Comparison of ENCODE assay signal across 12 cellular contexts in genomic region chr10:4652111-4653010, GRCh38.
DNase-seq lines count a peak whose midpoint lies in the region; ATAC-seq, FAIRE-seq and TF ChIP-seq lines count a peak whose summit lies in the region.
"Had no signal": no experiment of that assay in that cellular context is flagged by ENCODE, and none has a peak within 500 bp of the region (broad histone marks: within the 10 kb centered on the region; RNA-seq: fewer than 3 reads in every experiment).

No MANE protein-coding gene starts in this region.

- H3K36me3 ChIP-seq in left ventricle myocardium inferior = no peaks in the 10 kb centered on the region
- no peaks in the 10 kb centered on the region for H3K36me3 ChIP-seq in H1 (ENCODE audit: control insufficient read depth in 2 of 4, insufficient read depth in 4 of 4, low read length in 3 of 4)
- no peaks in the 10 kb centered on the region for H3K36me3 ChIP-seq in sigmoid colon
- H3K36me3 ChIP-seq: BLaER1 treated with 17β-estradiol and CSF1 and Interleukin-3, amounts not matched to agents 10 nM and 100 nM; heart left ventricle had no signal

- peak overlapping the region; percentile 81 for H2BK120ac ChIP-seq in H1 (replicated peaks; ENCODE audit: low read depth, low read length)

- no peak overlapping the region for H3K14ac ChIP-seq in H1 (ENCODE audit: insufficient read length)

- H2BK15ac ChIP-seq in H1 (ENCODE audit: low read length) = no peak overlapping the region

- H3K4me1 Mint-ChIP-seq in stimulated activated naive CD8-positive, alpha-beta T cell treated with anti-CD3 and anti-CD28 coated beads, Interleukin-15, Interleukin-2, amounts not matched to agents 100 ng/mL and 50 ng/mL, for 24 hours (ENCODE audit: low read depth) = peaks cover 28% of the 10 kb centered on the region

- no peak overlapping the region for H3K56ac ChIP-seq in H1 (replicated peaks; ENCODE audit: insufficient read length, low read depth, low read length)

- no peak overlapping the region for H3K4me3 ChIP-seq in left ventricle myocardium inferior
- H3K4me3 ChIP-seq in H1 (ENCODE audit: extremely low read depth in 1 of 4, insufficient read depth in 2 of 4, low read depth in 3 of 4, low read length in 4 of 4) = no peak overlapping the region
- no peak overlapping the region for H3K4me3 ChIP-seq in sigmoid colon
- H3K4me3 ChIP-seq: BLaER1 treated with 17β-estradiol and CSF1 and Interleukin-3, amounts not matched to agents 10 nM and 100 nM; heart left ventricle had no signal

- H3K4ac ChIP-seq in H1 (replicated peaks; ENCODE audit: insufficient read length, low read depth, low read length) = no peak overlapping the region

- no peak for TF ChIP-seq EP300 in H1 (IDR thresholded peaks at IDR 0.05; ENCODE audit: borderline replicate concordance in 1 of 2, low read depth in 2 of 2, low read length in 2 of 2)
- no peak for TF ChIP-seq EP300 in sigmoid colon (IDR thresholded peaks at IDR 0.05)

- no peaks in the 10 kb centered on the region for H3K9me3 Mint-ChIP-seq in stimulated activated naive CD8-positive, alpha-beta T cell treated with anti-CD3 and anti-CD28 coated beads, Interleukin-15, Interleukin-2, amounts not matched to agents 100 ng/mL and 50 ng/mL, for 24 hours

- no peak overlapping the region for H2AFZ ChIP-seq in H1 (ENCODE audit: low read length)

- intact Hi-C loops in left ventricle myocardium inferior (cut with micrococcal nuclease) (loop anchor here (5.0 to 10.0 kb wide), 2 partner anchors 140 to 408 kb away; no protein-coding TSS in a partner anchor), Right ventricle myocardium superior (cut with DNase I) (no loop called here), sigmoid colon (cut with DNase I) (loop anchor here (5.0 to 10.0 kb wide), 4 partner anchors 112 to 1415 kb away; no protein-coding TSS in a partner anchor)

- TF ChIP-seq POLR2A in H1 (IDR thresholded peaks at IDR 0.05; ENCODE audit: control extremely low read depth in 1 of 2, low read depth in 2 of 2, low read length in 2 of 2) (no peak), sigmoid colon (IDR thresholded peaks at IDR 0.05) (no peak)

- H3K4me1 ChIP-seq in left ventricle myocardium inferior (peaks cover 54% of the 10 kb centered on the region), H1 (replicated peaks in 1 of 4; ENCODE audit: control insufficient read depth in 3 of 4, insufficient read depth in 4 of 4, low read length in 3 of 4) (peaks cover 0 to 2% (median 0%) of the 10 kb centered on the region in 4 experiments; a peak in 1 of 7 replicates), sigmoid colon (peaks cover 0 to 24% (median 7%) of the 10 kb centered on the region in 4 donors)

- H3K79me2 ChIP-seq in H1 (ENCODE audit: control insufficient read depth in 1 of 2, insufficient read depth in 2 of 2, low read length in 2 of 2) = no peaks in the 10 kb centered on the region

- H2AK5ac ChIP-seq in H1 (ENCODE audit: low read depth, low read length) = no peak overlapping the region

- no peak overlapping the region for H3K23ac ChIP-seq in H1 (ENCODE audit: insufficient read length)

- POLR2A ChIA-PET in H1 (lab: Charles Lee; ENCODE audit: partially characterized antibody) = no interaction called here

- H3K18ac ChIP-seq in H1 (ENCODE audit: extremely low read depth, low read length) = no peak overlapping the region

- no peak for DNase-seq in left ventricle myocardium inferior
- no peak for DNase-seq in Right ventricle myocardium superior
- DNase-seq in H1 (ENCODE audit: low read depth in 1 of 2, low spot score in 2 of 2) = no peak
- DNase-seq in sigmoid colon = no peak
- DNase-seq in SKM-1 (lab: John Stamatoyannopoulos, UW; ENCODE audit: unreplicated experiment) = no peak
- DNase-seq in amygdala (lab: John Stamatoyannopoulos, UW) = no peak
- DNase-seq: heart left ventricle, NCI-H446 had no signal

- H3K9me3 ChIP-seq in left ventricle myocardium inferior (replicated peaks) (no peaks in the 10 kb centered on the region), H1 (ENCODE audit: insufficient read depth in 2 of 2, low read depth in 1 of 2, low read length in 1 of 2) (no peaks in the 10 kb centered on the region), sigmoid colon (no peaks in the 10 kb centered on the region)
- H3K9me3 ChIP-seq: BLaER1 treated with 17β-estradiol and CSF1 and Interleukin-3, amounts not matched to agents 10 nM and 100 nM; heart left ventricle had no signal

- no peak for FAIRE-seq in H1 (lab: Jason Lieb, UNC)

- H4K5ac ChIP-seq in H1 (ENCODE audit: insufficient read length, low read depth, low read length) = no peak overlapping the region

- H4K91ac ChIP-seq in H1 (replicated peaks; ENCODE audit: insufficient read length, low read length) = no peak overlapping the region

- no peak for TF ChIP-seq CTCF in left ventricle myocardium inferior (IDR thresholded peaks at IDR 0.05; ENCODE audit: borderline replicate concordance)
- TF ChIP-seq CTCF in H1 (IDR thresholded peaks at IDR 0.05; ENCODE audit: control extremely low read depth in 1 of 3, insufficient read depth in 1 of 3, low read depth in 1 of 3, low read length in 3 of 3) = no peak
- TF ChIP-seq CTCF in sigmoid colon (IDR thresholded peaks at IDR 0.05) = no peak

- no peak overlapping the region for H3K9ac ChIP-seq in H1 (replicated peaks in 1 of 4; ENCODE audit: extremely low read depth in 1 of 4, low read depth in 3 of 4, low read length in 3 of 4)
- H3K9ac ChIP-seq: BLaER1 treated with 17β-estradiol and CSF1 and Interleukin-3, amounts not matched to agents 10 nM and 100 nM had no signal

- WGBS in H1 (ENCODE audit: extremely low coverage in 1 of 2, insufficient coverage in 1 of 2, insufficient read length in 1 of 2, insufficient replicate concordance in 2 of 2, low coverage in 1 of 2, low lambda C conversion rate in 2 of 2, missing lambda C conversion rate in 1 of 2), 2 experiments = 75% methylated on average over 8 of the region's 8 CpGs; no CpG with 5 or more reads in 1 of the 2 experiments
- 77 to 89% methylated on average over 8 of the region's 8 CpGs for WGBS in sigmoid colon, 2 donors

- H3K4me3 Mint-ChIP-seq in stimulated activated naive CD8-positive, alpha-beta T cell treated with anti-CD3 and anti-CD28 coated beads, Interleukin-15, Interleukin-2, amounts not matched to agents 100 ng/mL and 50 ng/mL, for 24 hours = peak overlapping the region; percentile 40

- no peaks in the 10 kb centered on the region for H3K79me1 ChIP-seq in H1 (ENCODE audit: low read depth, low read length)

- ATAC-seq in Right ventricle myocardium superior (ENCODE audit: poor library complexity) = no peak
- ATAC-seq in HG03521 (IDR thresholded peaks at IDR 0.05; ENCODE audit: unreplicated experiment) = peak; percentile 83
- ATAC-seq: HCT116, heart left ventricle had no signal

- H2BK5ac ChIP-seq in H1 (ENCODE audit: low read depth, low read length) = no peak overlapping the region

- H2BK20ac ChIP-seq in H1 (ENCODE audit: low read length) = no peak overlapping the region

- H3K4me2 ChIP-seq in H1 (ENCODE audit: insufficient read depth in 1 of 2, low read depth in 2 of 2, low read length in 2 of 2) = no peak overlapping the region

- H3K27ac ChIP-seq in left ventricle myocardium inferior (replicated peaks) (peak overlapping the region; percentile 17), H1 (ENCODE audit: low read depth, low read length) (no peak overlapping the region), sigmoid colon (no peak overlapping the region)
- H3K27ac ChIP-seq: BLaER1 treated with 17β-estradiol and CSF1 and Interleukin-3, amounts not matched to agents 10 nM and 100 nM; heart left ventricle had no signal

- no peak for TF ChIP-seq RAD21 in H1 (IDR thresholded peaks at IDR 0.05 in 1 of 2, conservative IDR thresholded peaks at IDR 0.05 in 1 of 2; ENCODE audit: low read depth in 2 of 2, low read length in 2 of 2)

- H4K8ac ChIP-seq in H1 (ENCODE audit: extremely low read depth, insufficient read depth, low read length) = no peak overlapping the region

- H3K27ac Mint-ChIP-seq in stimulated activated naive CD8-positive, alpha-beta T cell treated with anti-CD3 and anti-CD28 coated beads, Interleukin-15, Interleukin-2, amounts not matched to agents 100 ng/mL and 50 ng/mL, for 24 hours = peak overlapping the region; percentile 90

- CTCF ChIA-PET in H1 (lab: Charles Lee; ENCODE audit: partially characterized antibody) = interaction anchor here (0.9 to 1.3 kb wide), 3 partner anchors 138 to 420 kb away, joined by 3 to 4 read pairs (median 3); no protein-coding TSS in a partner anchor

- no peak overlapping the region for H2BK12ac ChIP-seq in H1 (ENCODE audit: low read depth, low read length)

- no peaks in the 10 kb centered on the region for H3K23me2 ChIP-seq in H1 (ENCODE audit: low read depth, low read length)

- H3K27me3 ChIP-seq in left ventricle myocardium inferior (ENCODE audit: low read depth) = no peaks in the 10 kb centered on the region
- no peaks in the 10 kb centered on the region; a peak in 2 of 7 replicates for H3K27me3 ChIP-seq in H1 (replicated peaks in 1 of 4; ENCODE audit: control insufficient read depth in 3 of 4, extremely low read depth in 1 of 4, insufficient read depth in 3 of 4, low read length in 3 of 4)
- H3K27me3 ChIP-seq in sigmoid colon = no peaks in the 10 kb centered on the region
- H3K27me3 ChIP-seq: BLaER1 treated with 17β-estradiol and CSF1 and Interleukin-3, amounts not matched to agents 10 nM and 100 nM; heart left ventricle had no signal

- no peaks in the 10 kb centered on the region for H3K36me3 Mint-ChIP-seq in stimulated activated naive CD8-positive, alpha-beta T cell treated with anti-CD3 and anti-CD28 coated beads, Interleukin-15, Interleukin-2, amounts not matched to agents 100 ng/mL and 50 ng/mL, for 24 hours (ENCODE audit: low read depth)

- H3K27me3 Mint-ChIP-seq in stimulated activated naive CD8-positive, alpha-beta T cell treated with anti-CD3 and anti-CD28 coated beads, Interleukin-15, Interleukin-2, amounts not matched to agents 100 ng/mL and 50 ng/mL, for 24 hours = peaks cover 3% of the 10 kb centered on the region

- H4K20me1 ChIP-seq in H1 (replicated peaks in 1 of 2; ENCODE audit: control insufficient read depth in 1 of 2, insufficient read depth in 2 of 2, low read length in 2 of 2) = no peaks in the 10 kb centered on the region
- H4K20me1 ChIP-seq: BLaER1 treated with 17β-estradiol and CSF1 and Interleukin-3, amounts not matched to agents 10 nM and 100 nM had no signal

TF ChIP-seq in H1, 55 proteins besides CTCF, POLR2A, EP300 and RAD21:
- TF ChIP-seq GTF2F1 (IDR thresholded peaks at IDR 0.05; ENCODE audit: borderline replicate concordance, low read depth, low read length) (no peak), E2F6 (IDR thresholded peaks at IDR 0.05) (peak; percentile 73)
